Comparison of ENCODE assay signal across 16 cellular contexts in the genomic region with DNA sequence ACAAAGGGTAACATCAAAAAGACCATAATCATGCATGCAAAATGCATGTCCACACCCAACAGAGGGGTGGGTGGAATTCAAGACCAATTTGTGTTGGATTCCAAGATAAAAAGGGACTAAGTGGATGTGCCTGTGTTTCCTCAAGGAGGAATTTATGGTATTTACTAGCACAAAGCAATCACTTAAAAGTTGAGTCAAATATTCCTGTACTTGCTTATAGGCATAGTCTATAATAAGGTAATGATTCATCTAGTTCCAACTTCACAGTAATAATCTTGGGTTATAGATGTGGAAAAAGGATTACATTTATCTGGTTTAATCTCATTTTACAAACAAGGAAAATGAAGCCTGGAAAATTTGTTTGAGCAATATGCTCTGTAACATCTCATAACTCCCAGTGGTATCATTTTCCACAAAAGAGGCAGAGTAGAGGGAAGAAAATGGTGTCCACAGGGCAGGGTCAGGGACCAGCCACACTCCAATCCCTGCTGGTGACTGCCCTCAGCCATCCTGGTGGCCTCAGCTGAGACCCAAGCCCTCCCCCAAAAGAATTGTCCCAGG.
DNase-seq lines count a peak whose midpoint lies in the region; ATAC-seq and TF ChIP-seq lines count a peak whose summit lies in the region.
"Had no signal": no experiment of that assay in that cellular context is flagged by ENCODE, and none has a peak within 500 bp of the region (broad histone marks: within the 10 kb centered on the region; RNA-seq: fewer than 3 reads in every experiment).

No MANE protein-coding gene starts in this region.

- H3K27me3 ChIP-seq in mammary epithelial cell (ENCODE audit: insufficient read depth, low read length) = no peaks in the 10 kb centered on the region
- H3K27me3 ChIP-seq in foreskin keratinocyte = no peaks in the 10 kb centered on the region
- no peaks in the 10 kb centered on the region for H3K27me3 ChIP-seq in aorta (ENCODE audit: control insufficient read depth in 1 of 2, insufficient read depth in 2 of 2, low read length in 1 of 2)
- H3K27me3 ChIP-seq: colonic mucosa had no signal

- CTCF ChIA-PET in mammary epithelial cell (lab: Charles Lee; ENCODE audit: low non-redundant PET) = interaction anchor here (0.6 kb wide), 1 partner anchor 54 kb away, joined by 4 read pairs; no protein-coding TSS in a partner anchor
- CTCF ChIA-PET in MCF 10A (lab: Yijun Ruan, JAX) = no interaction called here

- H3K4me2 ChIP-seq in mammary epithelial cell (ENCODE audit: insufficient read depth, low read depth, low read length) = peak overlapping the region; percentile 6

- peaks cover 86% of the 10 kb centered on the region for H3K79me2 ChIP-seq in mammary epithelial cell (ENCODE audit: insufficient read depth, low read length)

- DNase-seq in mammary epithelial cell (no peak), MCF 10A (ENCODE audit: unreplicated experiment) (no peak), SW480 (ENCODE audit: low spot score) (peak; percentile 86), foreskin keratinocyte (peak in 1 of 2 donors; percentile 60), aorta (no peak), GM13976 (ENCODE audit: low spot score) (no peak)
- DNase-seq in stimulated activated naive CD8-positive, alpha-beta T cell treated with anti-CD3 and anti-CD28 coated beads, Interleukin-15, Interleukin-2, amounts not matched to agents 100 U/mL and 50 U/mL, for 24 hours = no peak
- DNase-seq in activated naive CD4-positive, alpha-beta T cell treated with anti-CD3 and anti-CD28 coated beads, Interleukin-2, amount 50 U/mL, for 72 hours (ENCODE audit: low spot score in 2 of 2) = no peak
- DNase-seq: activated naive CD4-positive, alpha-beta T cell treated with Interleukin-2 at 50 U/mL for 16 hours; colonic mucosa; DMS 273 treated with DMSO at 0.1 percent for 48 hours; GOT3; immature natural killer cell; SHP77 treated with DMSO at 0.1 percent for 48 hours had no signal

- H4K20me1 ChIP-seq in mammary epithelial cell (ENCODE audit: insufficient read depth, low read length) = no peaks in the 10 kb centered on the region

- POLR2A ChIA-PET in MCF 10A (lab: Yijun Ruan, JAX) = interaction anchor here (1.1 kb wide), 1 partner anchor 39 kb away, joined by 3 read pairs; no protein-coding TSS in a partner anchor

- H3K4me1 Mint-ChIP-seq in MCF 10A (ENCODE audit: insufficient read depth, unreplicated experiment) = peaks cover 48% of the 10 kb centered on the region
- H3K4me1 Mint-ChIP-seq: IgD-negative memory B cell, immature natural killer cell had no signal

- BruUV-seq in mammary epithelial cell (replicated peaks; lab: Mats Ljungman, UMichigan) (no TSS peak), MCF 10A (replicated peaks; lab: Mats Ljungman, UMichigan) (no TSS peak)

- H3K27ac ChIP-seq in mammary epithelial cell (ENCODE audit: insufficient read depth, low read depth, low read length) = peak overlapping the region; percentile 10
- H3K27ac ChIP-seq in foreskin keratinocyte = peak overlapping the region; percentile 24
- peak overlapping the region; percentile 12 to 57 for H3K27ac ChIP-seq in aorta (ENCODE audit: low read depth in 1 of 2, low read length in 2 of 2)
- H3K27ac ChIP-seq: 22Rv1, colonic mucosa had no signal

- H3K27me3 Mint-ChIP-seq in MCF 10A (ENCODE audit: insufficient read depth, unreplicated experiment) = no peaks in the 10 kb centered on the region
- H3K27me3 Mint-ChIP-seq: IgD-negative memory B cell had no signal

- ATAC-seq in foreskin keratinocyte (peak; percentile 23), aorta (ENCODE audit: low FRiP score) (no peak)
- no peak for ATAC-seq in stimulated activated naive CD8-positive, alpha-beta T cell treated with anti-CD3 and anti-CD28 coated beads, Interleukin-15, Interleukin-2, amounts not matched to agents 100 U/mL and 50 U/mL, for 24 hours
- ATAC-seq in activated naive CD4-positive, alpha-beta T cell treated with anti-CD3 and anti-CD28 coated beads, Interleukin-2, amount 50 U/mL, for 72 hours = no peak

- H3K36me3 ChIP-seq in mammary epithelial cell (ENCODE audit: insufficient read depth, low read length) (no peaks in the 10 kb centered on the region), aorta (ENCODE audit: control insufficient read depth in 1 of 2, insufficient read depth in 2 of 2, low read length in 1 of 2) (no peaks in the 10 kb centered on the region)
- H3K36me3 ChIP-seq: colonic mucosa had no signal

- TF ChIP-seq CTCF in mammary epithelial cell (conservative IDR thresholded peaks at IDR 0.05 in 1 of 2, IDR thresholded peaks at IDR 0.05 in 1 of 2; ENCODE audit: extremely low read depth in 1 of 2, insufficient read depth in 1 of 2, low read depth in 1 of 2, low read length in 2 of 2) (no peak), MCF 10A (IDR thresholded peaks at IDR 0.05; ENCODE audit: unreplicated experiment) (no peak), foreskin keratinocyte (conservative IDR thresholded peaks at IDR 0.05) (no peak), GM13976 (IDR thresholded peaks at IDR 0.05; ENCODE audit: borderline replicate concordance, control extremely low read depth, extremely low read depth, insufficient read depth, missing control alignments) (no peak)

- H3K9me3 ChIP-seq in mammary epithelial cell (replicated peaks; ENCODE audit: insufficient read depth, low read length) (no peaks in the 10 kb centered on the region), aorta (ENCODE audit: control insufficient read depth, low read length) (no peaks in the 10 kb centered on the region)
- H3K9me3 ChIP-seq: colonic mucosa had no signal

- H2AFZ ChIP-seq in mammary epithelial cell (ENCODE audit: low read depth, low read length) = no peak overlapping the region

- H3K4me3 Mint-ChIP-seq in MCF 10A (ENCODE audit: unreplicated experiment) = no peak overlapping the region
- H3K4me3 Mint-ChIP-seq: IgD-negative memory B cell, immature natural killer cell had no signal

- H3K4me1 ChIP-seq in mammary epithelial cell (ENCODE audit: insufficient read depth, low read length) (peaks cover 67% of the 10 kb centered on the region), foreskin keratinocyte (peaks cover 74% of the 10 kb centered on the region), aorta (ENCODE audit: control insufficient read depth in 1 of 2, insufficient read depth in 2 of 2, low read length in 2 of 2) (peaks cover 4 to 15% of the 10 kb centered on the region in 2 donors)
- H3K4me1 ChIP-seq: colonic mucosa had no signal

- H3K36me3 Mint-ChIP-seq in MCF 10A (ENCODE audit: insufficient read depth, unreplicated experiment) = peaks cover 4% of the 10 kb centered on the region
- no peaks in the 10 kb centered on the region for H3K36me3 Mint-ChIP-seq in activated naive CD4-positive, alpha-beta T cell treated with anti-CD3 and anti-CD28 coated beads, Interleukin-2, amount 50 U/mL, for 72 hours
- H3K36me3 Mint-ChIP-seq: IgD-negative memory B cell, immature natural killer cell had no signal

- no peak overlapping the region for H3K4me3 ChIP-seq in mammary epithelial cell (replicated peaks in 1 of 3; ENCODE audit: insufficient read depth in 1 of 3, low read depth in 2 of 3, low read length in 3 of 3)
- no peak overlapping the region for H3K4me3 ChIP-seq in aorta (ENCODE audit: low read length in 2 of 2)
- H3K4me3 ChIP-seq: colonic mucosa had no signal

- no peak overlapping the region for H3K27ac Mint-ChIP-seq in MCF 10A (ENCODE audit: low read depth, unreplicated experiment)
- H3K27ac Mint-ChIP-seq in activated naive CD4-positive, alpha-beta T cell treated with anti-CD3 and anti-CD28 coated beads, Interleukin-2, amount 50 U/mL, for 72 hours = no peak overlapping the region
- H3K27ac Mint-ChIP-seq: immature natural killer cell had no signal

- intact Hi-C loops in mammary epithelial cell (cut with micrococcal nuclease) = no loop called here
- intact Hi-C loops in MCF 10A (cut with micrococcal nuclease) = no loop called here
- intact Hi-C loops in aorta (cut with DNase I) = loop anchor here in 1 of 2 donors (5.0 kb wide), 1 partner anchor 63 kb away; no protein-coding TSS in a partner anchor

- H3K9me3 Mint-ChIP-seq in MCF 10A (ENCODE audit: unreplicated experiment) = no peaks in the 10 kb centered on the region
- H3K9me3 Mint-ChIP-seq in activated naive CD4-positive, alpha-beta T cell treated with anti-CD3 and anti-CD28 coated beads, Interleukin-2, amount 50 U/mL, for 72 hours = no peaks in the 10 kb centered on the region
- H3K9me3 Mint-ChIP-seq: IgD-negative memory B cell, immature natural killer cell had no signal

- in situ Hi-C loops in mammary epithelial cell (cut with MboI; ENCODE audit: low sequenced_read_pairs in 2 of 2) = no loop called here
- in situ Hi-C loops in GM13976 (cut with MboI; ENCODE audit: low sequenced_read_pairs, unreplicated experiment) = no loop called here

- H3K9ac ChIP-seq in mammary epithelial cell (ENCODE audit: insufficient read depth, low read length) = no peak overlapping the region

- dilution Hi-C loops in mammary epithelial cell (cut with HindIII; ENCODE audit: low sequenced_read_pairs) = no loop called here
